8 cellular contexts compared by ENCODE assay signal in genomic region chr10:86971146-86971991, GRCh38. TPM values are rescaled to one million over a fixed set of nuclear protein-coding genes. Genes with fewer than 3 reads are reported as not detected.
DNase-seq lines count a peak whose midpoint lies in the region; ATAC-seq and TF ChIP-seq lines count a peak whose summit lies in the region.

No MANE protein-coding gene starts in this region.

- H3K4me1 Mint-ChIP-seq in CD8-positive, alpha-beta T cell (ENCODE audit: low read depth), result peaks cover 32% of the 10 kb centered on the region
- peaks cover 7% of the 10 kb centered on the region for H3K4me1 Mint-ChIP-seq in T-helper 1 cell treated with Interleukin-12 subunit alpha and Interleukin-12 subunit beta and Interleukin-4 antibody, amounts not matched to agents 30 μg/mL and 1 μg/mL, for 36 hours (ENCODE audit: low read depth)

- H3K4me3 ChIP-seq in CD8-positive, alpha-beta T cell (ENCODE audit: low read depth, low read length), result peak overlapping the region; percentile 61
- H3K4me3 ChIP-seq in right cardiac atrium (ENCODE audit: low read length) (peak overlapping the region; percentile 55), sigmoid colon (peak overlapping the region; percentile 62 to 75 (median 70))

- WGBS in right cardiac atrium, result 8% methylated on average over 77 of the region's 77 CpGs
- WGBS in sigmoid colon, 2 donors, result 3 to 5% methylated on average over 77 of the region's 77 CpGs

- peak overlapping the region; percentile 78 for H3K4me3 Mint-ChIP-seq in CD8-positive, alpha-beta T cell
- H3K4me3 Mint-ChIP-seq in T-helper 1 cell treated with Interleukin-12 subunit alpha and Interleukin-12 subunit beta and Interleukin-4 antibody, amounts not matched to agents 30 μg/mL and 1 μg/mL, for 36 hours, result peak overlapping the region; percentile 74

- H3K9me3 Mint-ChIP-seq in CD8-positive, alpha-beta T cell, result no peaks in the 10 kb centered on the region
- H3K9me3 Mint-ChIP-seq in T-helper 1 cell treated with Interleukin-12 subunit alpha and Interleukin-12 subunit beta and Interleukin-4 antibody, amounts not matched to agents 30 μg/mL and 1 μg/mL, for 36 hours, result no peaks in the 10 kb centered on the region

- peak; percentile 86 for ATAC-seq in CD8-positive, alpha-beta T cell
- ATAC-seq in GM19395 (IDR thresholded peaks at IDR 0.05; ENCODE audit: unreplicated experiment) (peak; percentile 60), HG03469 (IDR thresholded peaks at IDR 0.05; ENCODE audit: unreplicated experiment) (peak; percentile 68), right cardiac atrium (peak; percentile 86)

- no peaks in the 10 kb centered on the region for H3K27me3 ChIP-seq in CD8-positive, alpha-beta T cell (ENCODE audit: insufficient read depth, low read length)
- no peaks in the 10 kb centered on the region for H3K27me3 ChIP-seq in right cardiac atrium (ENCODE audit: control insufficient read depth, insufficient read depth)
- H3K27me3 ChIP-seq in sigmoid colon, result no peaks in the 10 kb centered on the region

- POLR2A ChIA-PET in CD8-positive, alpha-beta T cell (lab: Charles Lee), result interaction anchor here (0.7 to 1.4 kb wide), 4 partner anchors 9 to 122 kb away, joined by 3 to 4 read pairs (median 4); partner anchors contain the start of gene MMRN2

- peak; percentile 96 for TF ChIP-seq POLR2A in sigmoid colon (IDR thresholded peaks at IDR 0.05)

- CTCF ChIA-PET in CD8-positive, alpha-beta T cell (lab: Charles Lee), result interaction anchor here (8.8 kb wide), 1 partner anchor 29 kb away, joined by 116 read pairs; no protein-coding TSS in a partner anchor

- H3K9me3 ChIP-seq in CD8-positive, alpha-beta T cell (ENCODE audit: low read length), result no peaks in the 10 kb centered on the region
- H3K9me3 ChIP-seq in right cardiac atrium (ENCODE audit: control insufficient read depth, low read length), result no peaks in the 10 kb centered on the region
- H3K9me3 ChIP-seq in sigmoid colon, result no peaks in the 10 kb centered on the region

- H3K4me1 ChIP-seq in CD8-positive, alpha-beta T cell (ENCODE audit: insufficient read depth, low read length), result peaks cover 51% of the 10 kb centered on the region
- H3K4me1 ChIP-seq in right cardiac atrium (ENCODE audit: control insufficient read depth, insufficient read depth, low read length) (peaks cover 18% of the 10 kb centered on the region), sigmoid colon (peaks cover 0 to 52% (median 45%) of the 10 kb centered on the region in 4 donors)

- H3K36me3 ChIP-seq in CD8-positive, alpha-beta T cell (ENCODE audit: insufficient read depth, low read length), result no peaks in the 10 kb centered on the region
- no peaks in the 10 kb centered on the region for H3K36me3 ChIP-seq in sigmoid colon

- intact Hi-C loops in CD8-positive, alpha-beta T cell (cut with DNase I, micrococcal nuclease), result loop anchor here (1.0 to 10.0 kb wide), 6 partner anchors 124 to 571 kb away; partner anchors contain the start of genes BMPR1A (in 2 of the 2), SHLD2 (in 1 of the 2) and WAPL (in 1 of the 2)
- intact Hi-C loops in right cardiac atrium (cut with DNase I) (loop anchor here in 1 of 4 donors (10.0 kb wide), 1 partner anchor 123 kb away; the partner anchor contains the start of genes GLUD1 and SHLD2), sigmoid colon (cut with DNase I) (loop anchor here (1.0 to 10.0 kb wide), 2 partner anchors 123 to 567 kb away; partner anchors contain the start of gene GLUD1)

- peak in 2 of 4 donors; percentile 81 to 91 for TF ChIP-seq EP300 in sigmoid colon (IDR thresholded peaks at IDR 0.05)

- no peaks in the 10 kb centered on the region for H3K36me3 Mint-ChIP-seq in CD8-positive, alpha-beta T cell
- H3K36me3 Mint-ChIP-seq in T-helper 1 cell treated with Interleukin-12 subunit alpha and Interleukin-12 subunit beta and Interleukin-4 antibody, amounts not matched to agents 30 μg/mL and 1 μg/mL, for 36 hours (ENCODE audit: low read depth), result no peaks in the 10 kb centered on the region

- H3K27ac ChIP-seq in CD8-positive, alpha-beta T cell (ENCODE audit: low read depth, low read length), result peak overlapping the region; percentile 80
- H3K27ac ChIP-seq in right cardiac atrium (ENCODE audit: low read length) (peak overlapping the region; percentile 90), sigmoid colon (peak overlapping the region; percentile 94 to 98 (median 96))

- DNase-seq in CD8-positive, alpha-beta T cell, result peak; percentile 87 to 94 (median 91)
- peak; percentile 72 for DNase-seq in amniotic epithelial cell (ENCODE audit: low read depth)
- DNase-seq in right cardiac atrium, result peak; percentile 94 to 97 (median 97)
- DNase-seq in sigmoid colon, result peak; percentile 96
- DNase-seq in NCI-H524 treated with DMSO at 0.1 percent for 48 hours (lab: John Stamatoyannopoulos, UW), result no peak

- H3K27me3 Mint-ChIP-seq in CD8-positive, alpha-beta T cell (ENCODE audit: low read depth), result no peaks in the 10 kb centered on the region
- H3K27me3 Mint-ChIP-seq in T-helper 1 cell treated with Interleukin-12 subunit alpha and Interleukin-12 subunit beta and Interleukin-4 antibody, amounts not matched to agents 30 μg/mL and 1 μg/mL, for 36 hours (ENCODE audit: low read depth), result peaks cover 47% of the 10 kb centered on the region

- H3K27ac Mint-ChIP-seq in CD8-positive, alpha-beta T cell, result peak overlapping the region; percentile 91
- peak overlapping the region; percentile 45 for H3K27ac Mint-ChIP-seq in T-helper 1 cell treated with Interleukin-12 subunit alpha and Interleukin-12 subunit beta and Interleukin-4 antibody, amounts not matched to agents 30 μg/mL and 1 μg/mL, for 36 hours

- TF ChIP-seq CTCF in CD8-positive, alpha-beta T cell (IDR thresholded peaks at IDR 0.05), result no peak
- peak in 1 of 4 experiments; percentile 29 for TF ChIP-seq CTCF in sigmoid colon (IDR thresholded peaks at IDR 0.05)

RNA-seq across cellular contexts. Expression of gene ADIRF, which starts 3.1 kb away (rescaled TPM):
- total RNA-seq in CD8-positive, alpha-beta T cell, result not detected
- 100 to 1,000 TPM in 1 of 4 donors, 10 to 100 TPM in 3; 69.0 to 122 (median 75.7) TPM for total RNA-seq in right cardiac atrium
- 215 TPM for polyA plus RNA-seq in right cardiac atrium
- total RNA-seq in sigmoid colon, result 10 to 100 TPM; 45.3 to 98.1 (median 67.1) TPM
- 100 to 1,000 TPM; 112 to 157 (median 118) TPM for polyA plus RNA-seq in sigmoid colon

RNA-seq across cellular contexts. Expression of gene SNCG, which starts 13.0 kb away (rescaled TPM):
- total RNA-seq in CD8-positive, alpha-beta T cell, result not detected
- total RNA-seq in right cardiac atrium, result 10 to 100 TPM; 10.8 to 22.0 (median 15.6) TPM
- 30.2 TPM for polyA plus RNA-seq in right cardiac atrium
- total RNA-seq in sigmoid colon, result 10 to 100 TPM; 24.2 to 55.0 (median 38.4) TPM
- 10 to 100 TPM in 2 of 3 donors, 1 to 10 TPM in 1; 4.6 to 24.0 (median 11.4) TPM for polyA plus RNA-seq in sigmoid colon

RNA-seq across cellular contexts. Expression of gene MMRN2, which starts 14.0 kb away (rescaled TPM):
- 1 to 10 TPM in 1 of 2 experiments, not detected in 1; 1.4 TPM for total RNA-seq in CD8-positive, alpha-beta T cell
- 10 to 100 TPM; 32.4 to 65.5 (median 42.5) TPM for total RNA-seq in right cardiac atrium
- 19.8 TPM for polyA plus RNA-seq in right cardiac atrium
- 10 to 100 TPM in 3 of 4 donors, 1 to 10 TPM in 1; 8.6 to 23.3 (median 14.1) TPM for total RNA-seq in sigmoid colon
- 1 to 10 TPM in 2 of 3 donors, under 1 TPM in 1; 0.92 to 6.5 (median 1.8) TPM for polyA plus RNA-seq in sigmoid colon

RNA-seq across cellular contexts. Expression of gene FAM25A, which starts 48.7 kb away (rescaled TPM):
- total RNA-seq in CD8-positive, alpha-beta T cell, result not detected
- total RNA-seq in right cardiac atrium (not detected), sigmoid colon (not detected)
- polyA plus RNA-seq in right cardiac atrium (not detected), sigmoid colon (not detected)

Comparison
In these comparisons a context has a peak if more than half of its experiments do, and no peak if none do; other contexts are left out.
1. RNA of gene ADIRF, which starts 3.1 kb away (total RNA-seq): 45.3 to 98.1 TPM in sigmoid colon and 69.0 to 122 TPM in right cardiac atrium; not detected in CD8-positive, alpha-beta T cell; every median in the first group is over 10 times any median in the second.
2. RNA of gene SNCG, which starts 13.0 kb away (total RNA-seq): 24.2 to 55.0 TPM in sigmoid colon and 10.8 to 22.0 TPM in right cardiac atrium; not detected in CD8-positive, alpha-beta T cell; every median in the first group is over 10 times any median in the second.
3. Peak in every context shown above with its lines, with median percentiles within 50 percentile points of each other: ATAC-seq, H3K27ac ChIP-seq and H3K4me3 ChIP-seq.